Comparison of ENCODE assay signal across 21 cellular contexts in the genomic region with DNA sequence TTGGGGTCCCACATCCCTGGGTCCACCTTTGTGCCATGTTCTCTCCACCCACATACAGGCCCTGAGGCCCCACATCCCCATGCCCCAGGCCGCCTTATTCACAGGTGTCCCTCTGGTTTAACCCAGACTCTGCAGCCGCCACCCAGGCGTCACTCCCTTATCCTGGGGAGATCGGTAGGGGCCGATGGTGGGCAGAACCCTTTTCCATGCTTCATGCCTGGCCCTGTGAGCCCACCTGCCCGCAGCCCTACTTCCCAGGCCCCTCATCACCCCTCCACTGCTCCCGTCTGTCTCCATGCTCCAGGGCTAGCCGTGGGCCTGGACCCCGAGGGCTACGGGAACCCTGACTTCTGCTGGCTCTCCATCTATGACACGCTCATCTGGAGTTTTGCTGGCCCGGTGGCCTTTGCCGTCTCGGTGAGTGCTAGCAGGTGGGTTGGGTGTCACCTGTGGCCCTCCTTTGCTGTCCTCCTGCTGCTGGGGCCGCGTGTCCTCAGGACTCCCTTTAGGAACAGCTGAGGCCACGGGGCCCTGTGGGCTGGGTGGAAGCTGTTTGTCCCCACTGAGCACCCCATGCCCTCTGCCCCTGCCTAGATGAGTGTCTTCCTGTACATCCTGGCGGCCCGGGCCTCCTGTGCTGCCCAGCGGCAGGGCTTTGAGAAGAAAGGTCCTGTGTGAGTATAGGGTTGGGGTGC. TPM values are rescaled to one million over a fixed set of nuclear protein-coding genes. Genes with fewer than 3 reads are reported as not detected.
"Had no signal": no experiment of that assay in that cellular context is flagged by ENCODE, and none has a peak within 500 bp of the region (broad histone marks: within the 10 kb centered on the region; RNA-seq: fewer than 3 reads in every experiment).

No MANE protein-coding gene starts in this region.

- H3K9me3 ChIP-seq: esophagus squamous epithelium, testis had no signal

- DNase-seq: activated CD4-positive, alpha-beta T cell treated with anti-CD3 and anti-CD28 coated beads, Interleukin-2, amount 10 ng/mL, durations not matched to agents 7 days and 5 days; activated CD8-positive, alpha-beta memory T cell treated with anti-CD3 and anti-CD28 coated beads, Interleukin-2, amount 50 U/mL, for 48 hours; activated gamma-delta T cell; activated naive CD8-positive, alpha-beta T cell treated with anti-CD3 and anti-CD28 coated beads for 36 hours; activated T-cell treated with anti-CD3 and anti-CD28 coated beads, Interleukin-2, amount 50 U/mL, for 72 hours; amygdala; esophagus squamous epithelium; mammary epithelial cell; naive B cell; stimulated activated CD4-positive, alpha-beta T cell treated with anti-CD3 and anti-CD28 coated beads, Interleukin-15, amount 100 ng/mL, for 24 hours; stimulated activated CD4-positive, alpha-beta T cell treated with anti-CD3 and anti-CD28 coated beads, Interleukin-4, amount 100 ng/mL, for 24 hours; stimulated activated naive CD8-positive, alpha-beta T cell treated with anti-CD3 and anti-CD28 coated beads, Interleukin-15, Interleukin-2, amounts not matched to agents 100 U/mL and 50 U/mL, for 24 hours; T-helper 9 cell; testis had no signal

- ATAC-seq: activated T-cell treated with anti-CD3 and anti-CD28 coated beads, Interleukin-2, amount 50 U/mL, for 72 hours; stimulated activated naive CD8-positive, alpha-beta T cell treated with anti-CD3 and anti-CD28 coated beads, Interleukin-15, Interleukin-2, amounts not matched to agents 100 U/mL and 50 U/mL, for 24 hours had no signal

- H3K4me3 ChIP-seq: esophagus squamous epithelium, SK-N-MC, skin epidermis, testis had no signal

- H3K27ac ChIP-seq: esophagus squamous epithelium, SK-N-MC, skin epidermis had no signal

- FAIRE-seq: endothelial cell of umbilical vein had no signal

RNA-seq across cellular contexts. Expression of gene MYBPHL, which starts 36.0 kb away (rescaled TPM):
- total RNA-seq: activated CD4-positive, alpha-beta T cell treated with anti-CD3 and anti-CD28 coated beads, Interleukin-2, amount 10 ng/mL, durations not matched to agents 7 days and 5 days; activated naive CD8-positive, alpha-beta T cell treated with anti-CD3 and anti-CD28 coated beads for 36 hours; activated T-cell treated with anti-CD3 and anti-CD28 coated beads, Interleukin-2, amount 50 U/mL, for 72 hours; endothelial cell of umbilical vein; esophagus squamous epithelium; fibroblast of villous mesenchyme; glomerular endothelial cell; mononuclear cell; ureter had no signal
- polyA plus RNA-seq: endothelial cell of umbilical vein had no signal
